1 cellular context compared by ENCODE assay signal in genomic region chr7:133815677-133816210, GRCh38.
TF ChIP-seq lines count a peak whose summit lies in the region.

No MANE protein-coding gene starts in this region.

TF ChIP-seq in HepG2, 621 proteins besides CTCF, POLR2A, EP300 and RAD21 (continued from another document and continues in another):
- peak; percentile 62; the same call in 1 of the 2 replicates for TF ChIP-seq TFAP4 (IDR thresholded peaks at IDR 0.05; ENCODE audit: borderline replicate concordance, low read depth)
- peak; percentile 87; the same call in 1 of the 2 replicates for TF ChIP-seq FOXJ3 (CRISPR knock-in tag; IDR thresholded peaks at IDR 0.05; ENCODE audit: borderline replicate concordance)
- TF ChIP-seq NONO (IDR thresholded peaks at IDR 0.05) = no peak
- peak; percentile 71; the same call in 1 of the 2 replicates for TF ChIP-seq NONO (CRISPR knock-in tag; conservative IDR thresholded peaks at IDR 0.05)
- TF ChIP-seq HDAC2 (CRISPR knock-in tag; IDR thresholded peaks at IDR 0.05) = peak; percentile 85
- TF ChIP-seq ZNF766 (CRISPR knock-in tag; IDR thresholded peaks at IDR 0.05; ENCODE audit: borderline replicate concordance) = no peak
- no peak for TF ChIP-seq ZNF296 (CRISPR knock-in tag; conservative IDR thresholded peaks at IDR 0.05)
- TF ChIP-seq ZNF646 (CRISPR knock-in tag; IDR thresholded peaks at IDR 0.05) = no peak
- TF ChIP-seq ZNF333 (CRISPR knock-in tag; IDR thresholded peaks at IDR 0.05; ENCODE audit: borderline replicate concordance) = no peak
- TF ChIP-seq ZNF317 (CRISPR knock-in tag; IDR thresholded peaks at IDR 0.05) = 0 out of 2 replicates have a peak, but pooled peaks have one; percentile 54
- TF ChIP-seq NKX3-1 (CRISPR knock-in tag; IDR thresholded peaks at IDR 0.05) = 0 out of 2 replicates have a peak, but pooled peaks have one; percentile 23
- TF ChIP-seq ZSCAN5A (CRISPR knock-in tag; IDR thresholded peaks at IDR 0.05; ENCODE audit: borderline replicate concordance) = peak; percentile 53; the same call in 1 of the 2 replicates
- no peak for TF ChIP-seq MTF1 (CRISPR knock-in tag; IDR thresholded peaks at IDR 0.05)
- TF ChIP-seq ZNF430 (CRISPR knock-in tag; IDR thresholded peaks at IDR 0.05) = no peak
- no peak for TF ChIP-seq ZNF841 (CRISPR knock-in tag; IDR thresholded peaks at IDR 0.05; ENCODE audit: borderline replicate concordance)
- TF ChIP-seq ZNF549 (CRISPR knock-in tag; IDR thresholded peaks at IDR 0.05) = no peak
- TF ChIP-seq HIVEP1 (CRISPR knock-in tag; IDR thresholded peaks at IDR 0.05) = no peak
- 0 out of 2 replicates have a peak, but pooled peaks have one; percentile 50 for TF ChIP-seq STAT6 (CRISPR knock-in tag; IDR thresholded peaks at IDR 0.05; ENCODE audit: borderline replicate concordance)
- no peak for TF ChIP-seq ZNF318 (CRISPR knock-in tag; IDR thresholded peaks at IDR 0.05)
- no peak for TF ChIP-seq ZNF709 (CRISPR knock-in tag; IDR thresholded peaks at IDR 0.05)
- TF ChIP-seq KDM3A (CRISPR knock-in tag; IDR thresholded peaks at IDR 0.05; ENCODE audit: low read depth) = no peak
- TF ChIP-seq ZNF615 (CRISPR knock-in tag; IDR thresholded peaks at IDR 0.05; ENCODE audit: borderline replicate concordance) = no peak
- TF ChIP-seq ZBTB49 (CRISPR knock-in tag; IDR thresholded peaks at IDR 0.05; ENCODE audit: borderline replicate concordance) = no peak
- TF ChIP-seq DNMT3B (CRISPR knock-in tag; conservative IDR thresholded peaks at IDR 0.05) = no peak
- TF ChIP-seq NCOA1 (CRISPR knock-in tag; IDR thresholded peaks at IDR 0.05) = no peak
- no peak for TF ChIP-seq KMT2A (CRISPR knock-in tag; IDR thresholded peaks at IDR 0.05)
- TF ChIP-seq ZBTB21 (CRISPR knock-in tag; IDR thresholded peaks at IDR 0.05) = no peak
- TF ChIP-seq NR0B2 (CRISPR knock-in tag; IDR thresholded peaks at IDR 0.05) = no peak
- no peak for TF ChIP-seq KDM5A (IDR thresholded peaks at IDR 0.05; ENCODE audit: borderline replicate concordance, low read length)
- no peak for TF ChIP-seq RBAK (CRISPR knock-in tag; IDR thresholded peaks at IDR 0.05)
- no peak for TF ChIP-seq ZNF703 (CRISPR knock-in tag; IDR thresholded peaks at IDR 0.05; ENCODE audit: borderline replicate concordance)
